ENCODE assay signal across 1 cellular context in the genomic region with DNA sequence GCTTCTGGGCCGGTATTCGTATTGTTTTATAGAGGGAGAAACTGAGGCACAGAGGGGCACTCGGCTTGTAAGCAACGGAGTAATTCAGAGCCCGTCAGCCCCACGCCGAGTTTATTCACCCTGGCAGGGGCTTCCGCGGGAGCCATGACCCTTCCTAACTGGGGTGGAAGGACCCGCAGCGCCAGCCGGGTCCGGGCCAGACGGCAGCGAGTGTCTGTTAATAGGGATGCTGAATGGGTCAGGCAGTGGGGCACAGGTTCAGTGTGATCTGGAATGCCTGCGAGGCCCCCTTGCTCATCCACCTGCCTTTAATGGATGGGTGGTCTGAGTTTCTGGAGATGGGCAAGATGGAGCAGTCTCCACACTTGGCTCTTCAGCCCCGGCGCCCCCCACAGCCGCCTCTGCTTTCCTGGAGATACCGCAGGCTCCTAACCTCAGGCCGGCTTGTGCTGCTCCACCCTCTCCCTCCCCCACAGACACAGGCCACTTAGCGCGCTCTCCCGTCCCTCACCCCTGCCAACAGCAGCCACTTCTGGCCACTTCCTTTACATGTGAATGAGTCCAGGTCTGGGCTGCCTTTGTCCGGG.
TF ChIP-seq lines count a peak whose summit lies in the region.

No MANE protein-coding gene starts in this region.

TF ChIP-seq in K562, 482 proteins besides CTCF, POLR2A, EP300 and RAD21 (continued from another document):
- no peak for TF ChIP-seq HNRNPLL (IDR thresholded peaks at IDR 0.05; ENCODE audit: low read depth, low read length, poor library complexity, severe bottlenecking)
- peak; percentile 43; the same call in 1 of the 2 replicates for TF ChIP-seq CBFA2T3 (IDR thresholded peaks at IDR 0.05)
- 0 out of 2 replicates have a peak, but pooled peaks have one; percentile 40 for TF ChIP-seq DPF2 (IDR thresholded peaks at IDR 0.05)
- peak; percentile 59; the same call in 1 of the 2 replicates for TF ChIP-seq ARID1B (IDR thresholded peaks at IDR 0.05)
- TF ChIP-seq RNF2 (IDR thresholded peaks at IDR 0.05) = peak; percentile 67; the same call in 1 of the 2 replicates
- TF ChIP-seq TEAD4 (IDR thresholded peaks at IDR 0.05; ENCODE audit: low read length) = peak; percentile 25; the same call in 1 of the 2 replicates
- no peak for TF ChIP-seq TEAD4 (CRISPR knock-in tag; IDR thresholded peaks at IDR 0.05; ENCODE audit: borderline replicate concordance)
- TF ChIP-seq ATF7 (IDR thresholded peaks at IDR 0.05) = 0 out of 2 replicates have a peak, but pooled peaks have one; percentile 25
- TF ChIP-seq, protein P1, sequence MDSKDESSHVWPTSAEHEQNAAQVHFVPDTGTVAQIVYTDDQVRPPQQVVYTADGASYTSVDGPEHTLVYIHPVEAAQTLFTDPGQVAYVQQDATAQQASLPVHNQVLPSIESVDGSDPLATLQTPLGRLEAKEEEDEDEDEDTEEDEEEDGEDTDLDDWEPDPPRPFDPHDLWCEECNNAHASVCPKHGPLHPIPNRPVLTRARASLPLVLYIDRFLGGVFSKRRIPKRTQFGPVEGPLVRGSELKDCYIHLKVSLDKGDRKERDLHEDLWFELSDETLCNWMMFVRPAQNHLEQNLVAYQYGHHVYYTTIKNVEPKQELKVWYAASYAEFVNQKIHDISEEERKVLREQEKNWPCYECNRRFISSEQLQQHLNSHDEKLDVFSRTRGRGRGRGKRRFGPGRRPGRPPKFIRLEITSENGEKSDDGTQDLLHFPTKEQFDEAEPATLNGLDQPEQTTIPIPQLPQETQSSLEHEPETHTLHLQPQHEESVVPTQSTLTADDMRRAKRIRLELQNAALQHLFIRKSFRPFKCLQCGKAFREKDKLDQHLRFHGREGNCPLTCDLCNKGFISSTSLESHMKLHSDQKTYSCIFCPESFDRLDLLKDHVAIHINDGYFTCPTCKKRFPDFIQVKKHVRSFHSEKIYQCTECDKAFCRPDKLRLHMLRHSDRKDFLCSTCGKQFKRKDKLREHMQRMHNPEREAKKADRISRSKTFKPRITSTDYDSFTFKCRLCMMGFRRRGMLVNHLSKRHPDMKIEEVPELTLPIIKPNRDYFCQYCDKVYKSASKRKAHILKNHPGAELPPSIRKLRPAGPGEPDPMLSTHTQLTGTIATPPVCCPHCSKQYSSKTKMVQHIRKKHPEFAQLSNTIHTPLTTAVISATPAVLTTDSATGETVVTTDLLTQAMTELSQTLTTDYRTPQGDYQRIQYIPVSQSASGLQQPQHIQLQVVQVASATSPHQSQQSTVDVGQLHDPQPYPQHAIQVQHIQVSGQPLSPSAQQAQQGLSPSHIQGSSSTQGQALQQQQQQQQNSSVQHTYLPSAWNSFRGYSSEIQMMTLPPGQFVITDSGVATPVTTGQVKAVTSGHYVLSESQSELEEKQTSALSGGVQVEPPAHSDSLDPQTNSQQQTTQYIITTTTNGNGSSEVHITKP (IDR thresholded peaks at IDR 0.05; ENCODE audit: partially characterized antibody) = peak; percentile 42
- no peak for TF ChIP-seq SAFB2 (IDR thresholded peaks at IDR 0.05; ENCODE audit: borderline replicate concordance, low read depth, low read length, severe bottlenecking)
- TF ChIP-seq ZNF282 (CRISPR knock-in tag; IDR thresholded peaks at IDR 0.05) = no peak
- TF ChIP-seq, protein P2, sequence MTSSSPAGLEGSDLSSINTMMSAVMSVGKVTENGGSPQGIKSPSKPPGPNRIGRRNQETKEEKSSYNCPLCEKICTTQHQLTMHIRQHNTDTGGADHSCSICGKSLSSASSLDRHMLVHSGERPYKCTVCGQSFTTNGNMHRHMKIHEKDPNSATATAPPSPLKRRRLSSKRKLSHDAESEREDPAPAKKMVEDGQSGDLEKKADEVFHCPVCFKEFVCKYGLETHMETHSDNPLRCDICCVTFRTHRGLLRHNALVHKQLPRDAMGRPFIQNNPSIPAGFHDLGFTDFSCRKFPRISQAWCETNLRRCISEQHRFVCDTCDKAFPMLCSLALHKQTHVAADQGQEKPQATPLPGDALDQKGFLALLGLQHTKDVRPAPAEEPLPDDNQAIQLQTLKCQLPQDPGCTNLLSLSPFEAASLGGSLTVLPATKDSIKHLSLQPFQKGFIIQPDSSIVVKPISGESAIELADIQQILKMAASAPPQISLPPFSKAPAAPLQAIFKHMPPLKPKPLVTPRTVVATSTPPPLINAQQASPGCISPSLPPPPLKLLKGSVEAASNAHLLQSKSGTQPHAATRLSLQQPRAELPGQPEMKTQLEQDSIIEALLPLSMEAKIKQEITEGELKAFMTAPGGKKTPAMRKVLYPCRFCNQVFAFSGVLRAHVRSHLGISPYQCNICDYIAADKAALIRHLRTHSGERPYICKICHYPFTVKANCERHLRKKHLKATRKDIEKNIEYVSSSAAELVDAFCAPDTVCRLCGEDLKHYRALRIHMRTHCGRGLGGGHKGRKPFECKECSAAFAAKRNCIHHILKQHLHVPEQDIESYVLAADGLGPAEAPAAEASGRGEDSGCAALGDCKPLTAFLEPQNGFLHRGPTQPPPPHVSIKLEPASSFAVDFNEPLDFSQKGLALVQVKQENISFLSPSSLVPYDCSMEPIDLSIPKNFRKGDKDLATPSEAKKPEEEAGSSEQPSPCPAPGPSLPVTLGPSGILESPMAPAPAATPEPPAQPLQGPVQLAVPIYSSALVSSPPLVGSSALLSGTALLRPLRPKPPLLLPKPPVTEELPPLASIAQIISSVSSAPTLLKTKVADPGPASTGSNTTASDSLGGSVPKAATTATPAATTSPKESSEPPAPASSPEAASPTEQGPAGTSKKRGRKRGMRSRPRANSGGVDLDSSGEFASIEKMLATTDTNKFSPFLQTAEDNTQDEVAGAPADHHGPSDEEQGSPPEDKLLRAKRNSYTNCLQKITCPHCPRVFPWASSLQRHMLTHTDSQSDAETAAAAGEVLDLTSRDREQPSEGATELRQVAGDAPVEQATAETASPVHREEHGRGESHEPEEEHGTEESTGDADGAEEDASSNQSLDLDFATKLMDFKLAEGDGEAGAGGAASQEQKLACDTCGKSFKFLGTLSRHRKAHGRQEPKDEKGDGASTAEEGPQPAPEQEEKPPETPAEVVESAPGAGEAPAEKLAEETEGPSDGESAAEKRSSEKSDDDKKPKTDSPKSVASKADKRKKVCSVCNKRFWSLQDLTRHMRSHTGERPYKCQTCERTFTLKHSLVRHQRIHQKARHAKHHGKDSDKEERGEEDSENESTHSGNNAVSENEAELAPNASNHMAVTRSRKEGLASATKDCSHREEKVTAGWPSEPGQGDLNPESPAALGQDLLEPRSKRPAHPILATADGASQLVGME (CRISPR knock-in tag; IDR thresholded peaks at IDR 0.05) = no peak
- peak; percentile 43 to 51; a peak in 2 of 4 replicates for TF ChIP-seq MAZ (CRISPR knock-in tag; conservative IDR thresholded peaks at IDR 0.05 in 1 of 2, IDR thresholded peaks at IDR 0.05 in 1 of 2)
- TF ChIP-seq, protein P3, sequence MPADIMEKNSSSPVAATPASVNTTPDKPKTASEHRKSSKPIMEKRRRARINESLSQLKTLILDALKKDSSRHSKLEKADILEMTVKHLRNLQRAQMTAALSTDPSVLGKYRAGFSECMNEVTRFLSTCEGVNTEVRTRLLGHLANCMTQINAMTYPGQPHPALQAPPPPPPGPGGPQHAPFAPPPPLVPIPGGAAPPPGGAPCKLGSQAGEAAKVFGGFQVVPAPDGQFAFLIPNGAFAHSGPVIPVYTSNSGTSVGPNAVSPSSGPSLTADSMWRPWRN (IDR thresholded peaks at IDR 0.05; ENCODE audit: low read depth) = 0 out of 2 replicates have a peak, but pooled peaks have one; percentile 10
- peak; percentile 58; the same call in 1 of the 2 replicates for TF ChIP-seq EGR1 (conservative IDR thresholded peaks at IDR 0.05)
- TF ChIP-seq, protein P4, sequence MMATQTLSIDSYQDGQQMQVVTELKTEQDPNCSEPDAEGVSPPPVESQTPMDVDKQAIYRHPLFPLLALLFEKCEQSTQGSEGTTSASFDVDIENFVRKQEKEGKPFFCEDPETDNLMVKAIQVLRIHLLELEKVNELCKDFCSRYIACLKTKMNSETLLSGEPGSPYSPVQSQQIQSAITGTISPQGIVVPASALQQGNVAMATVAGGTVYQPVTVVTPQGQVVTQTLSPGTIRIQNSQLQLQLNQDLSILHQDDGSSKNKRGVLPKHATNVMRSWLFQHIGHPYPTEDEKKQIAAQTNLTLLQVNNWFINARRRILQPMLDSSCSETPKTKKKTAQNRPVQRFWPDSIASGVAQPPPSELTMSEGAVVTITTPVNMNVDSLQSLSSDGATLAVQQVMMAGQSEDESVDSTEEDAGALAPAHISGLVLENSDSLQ (IDR thresholded peaks at IDR 0.05) = 0 out of 2 replicates have a peak, but pooled peaks have one; percentile 5
- peak; percentile 39; the same call in 1 of the 2 replicates for TF ChIP-seq CTBP1 (IDR thresholded peaks at IDR 0.05; ENCODE audit: borderline replicate concordance)
- TF ChIP-seq, protein P5, sequence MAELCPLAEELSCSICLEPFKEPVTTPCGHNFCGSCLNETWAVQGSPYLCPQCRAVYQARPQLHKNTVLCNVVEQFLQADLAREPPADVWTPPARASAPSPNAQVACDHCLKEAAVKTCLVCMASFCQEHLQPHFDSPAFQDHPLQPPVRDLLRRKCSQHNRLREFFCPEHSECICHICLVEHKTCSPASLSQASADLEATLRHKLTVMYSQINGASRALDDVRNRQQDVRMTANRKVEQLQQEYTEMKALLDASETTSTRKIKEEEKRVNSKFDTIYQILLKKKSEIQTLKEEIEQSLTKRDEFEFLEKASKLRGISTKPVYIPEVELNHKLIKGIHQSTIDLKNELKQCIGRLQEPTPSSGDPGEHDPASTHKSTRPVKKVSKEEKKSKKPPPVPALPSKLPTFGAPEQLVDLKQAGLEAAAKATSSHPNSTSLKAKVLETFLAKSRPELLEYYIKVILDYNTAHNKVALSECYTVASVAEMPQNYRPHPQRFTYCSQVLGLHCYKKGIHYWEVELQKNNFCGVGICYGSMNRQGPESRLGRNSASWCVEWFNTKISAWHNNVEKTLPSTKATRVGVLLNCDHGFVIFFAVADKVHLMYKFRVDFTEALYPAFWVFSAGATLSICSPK (IDR thresholded peaks at IDR 0.05; ENCODE audit: borderline replicate concordance) = no peak
- 0 out of 2 replicates have a peak, but pooled peaks have one; percentile 40 for TF ChIP-seq GATAD2A (IDR thresholded peaks at IDR 0.05)
- 0 out of 2 replicates have a peak, but pooled peaks have one; percentile 40 for TF ChIP-seq MYNN (IDR thresholded peaks at IDR 0.05)
- no peak for TF ChIP-seq MYNN (CRISPR knock-in tag; IDR thresholded peaks at IDR 0.05)
- TF ChIP-seq, protein P6, sequence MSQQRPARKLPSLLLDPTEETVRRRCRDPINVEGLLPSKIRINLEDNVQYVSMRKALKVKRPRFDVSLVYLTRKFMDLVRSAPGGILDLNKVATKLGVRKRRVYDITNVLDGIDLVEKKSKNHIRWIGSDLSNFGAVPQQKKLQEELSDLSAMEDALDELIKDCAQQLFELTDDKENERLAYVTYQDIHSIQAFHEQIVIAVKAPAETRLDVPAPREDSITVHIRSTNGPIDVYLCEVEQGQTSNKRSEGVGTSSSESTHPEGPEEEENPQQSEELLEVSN (IDR thresholded peaks at IDR 0.05; ENCODE audit: borderline replicate concordance in 1 of 2, extremely low read depth in 1 of 2, insufficient read depth in 1 of 2, insufficient read length in 1 of 2, low read depth in 1 of 2, low read length in 1 of 2, poor library complexity in 1 of 2, severe bottlenecking in 1 of 2) = peak in 1 of 2 experiments; percentile 29
- 0 out of 2 replicates have a peak, but pooled peaks have one; percentile 40 for TF ChIP-seq RBFOX2 (IDR thresholded peaks at IDR 0.05; ENCODE audit: low read depth, low read length)
- 0 out of 2 replicates have a peak, but pooled peaks have one; percentile 27 for TF ChIP-seq SMARCE1 (IDR thresholded peaks at IDR 0.05)
- 0 out of 2 replicates have a peak, but pooled peaks have one; percentile 23 for TF ChIP-seq SMARCA4 (IDR thresholded peaks at IDR 0.05)
- TF ChIP-seq TCF3 (CRISPR knock-in tag; IDR thresholded peaks at IDR 0.05) = peak; percentile 44; the same call in 1 of the 2 replicates
